8 cellular contexts compared by ENCODE assay signal in the genomic region with DNA sequence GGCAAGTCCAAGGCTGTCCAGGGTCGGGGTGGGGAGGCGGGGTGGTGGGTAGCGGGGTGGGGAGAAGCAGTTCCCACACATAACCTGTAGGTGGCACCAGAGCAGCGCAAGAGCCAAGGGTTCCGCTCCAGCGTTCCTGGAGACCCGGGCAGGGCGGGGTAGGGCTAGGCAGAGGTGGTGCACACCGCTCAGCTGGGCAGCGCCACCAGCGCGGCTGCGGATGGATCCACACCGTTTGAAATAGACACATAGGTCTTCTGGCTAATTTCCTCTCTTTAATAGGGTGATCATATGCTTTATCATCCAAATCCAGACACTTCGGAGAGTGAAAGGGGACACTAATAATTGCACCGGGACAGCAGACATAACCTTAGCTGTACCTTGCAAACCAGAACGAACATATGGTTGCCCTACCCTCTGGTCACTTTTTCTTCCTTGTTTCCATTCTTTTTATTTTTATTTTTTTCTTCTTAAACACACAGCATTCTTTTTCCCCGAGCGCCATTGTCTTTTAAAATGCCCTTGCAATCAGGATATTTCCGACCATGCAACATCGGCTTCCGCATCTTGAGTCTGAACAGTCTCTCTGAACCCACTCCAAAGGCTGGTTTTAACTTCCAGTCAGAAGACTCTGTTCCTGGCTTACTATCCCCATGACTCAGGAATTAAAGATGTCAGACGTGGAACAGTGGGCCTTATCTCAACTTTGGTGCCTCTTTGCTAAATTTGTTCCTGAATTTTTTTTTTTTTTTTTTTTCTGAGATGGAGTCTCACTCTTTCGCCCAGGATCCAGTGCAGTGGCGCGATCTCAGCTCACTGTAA. TPM values are rescaled to one million over a fixed set of nuclear protein-coding genes. Genes with fewer than 3 reads are reported as not detected.
DNase-seq lines count a peak whose midpoint lies in the region; ATAC-seq and TF ChIP-seq lines count a peak whose summit lies in the region.

No MANE protein-coding gene starts in this region.

- H3K9ac ChIP-seq in Karpas-422 (ENCODE audit: low read length) (no peak overlapping the region), neural cell (ENCODE audit: low read length) (no peak overlapping the region)

- H3K36me3 Mint-ChIP-seq in GM23338 (ENCODE audit: low read depth): 0 out of 3 replicates have a peak, but pooled peaks cover under 1% of the 10 kb centered on the region
- H3K36me3 Mint-ChIP-seq in stimulated activated naive CD8-positive, alpha-beta T cell treated with anti-CD3 and anti-CD28 coated beads, Interleukin-15, Interleukin-2, amounts not matched to agents 100 ng/mL and 50 ng/mL, for 24 hours (ENCODE audit: low read depth): no peaks in the 10 kb centered on the region

- no peaks in the 10 kb centered on the region for H3F3A ChIP-seq in GM23338 (replicated peaks; ENCODE audit: low read depth)
- no peaks in the 10 kb centered on the region for H3F3A ChIP-seq in neural cell (ENCODE audit: insufficient read depth, low read length, poor library complexity, severe bottlenecking)

- peak overlapping the region; percentile 61 for H3K4me3 Mint-ChIP-seq in GM23338
- H3K4me3 Mint-ChIP-seq in stimulated activated naive CD8-positive, alpha-beta T cell treated with anti-CD3 and anti-CD28 coated beads, Interleukin-15, Interleukin-2, amounts not matched to agents 100 ng/mL and 50 ng/mL, for 24 hours: peak overlapping the region; percentile 56

- TF ChIP-seq POLR2A in Peyer's patch (IDR thresholded peaks at IDR 0.05): no peak

- H3K27ac ChIP-seq in GM23338 (ENCODE audit: low read depth) (no peak overlapping the region), Karpas-422 (ENCODE audit: low read length) (no peak overlapping the region), Peyer's patch (no peak overlapping the region), neural cell (ENCODE audit: low read length) (no peak overlapping the region)

- H3K4me1 ChIP-seq in GM23338 (ENCODE audit: insufficient read depth) (peaks cover 14% of the 10 kb centered on the region; the same call in 1 of the 2 replicates), Karpas-422 (ENCODE audit: low read length) (peaks cover 7% of the 10 kb centered on the region), Peyer's patch (no peaks in the 10 kb centered on the region)

- peak overlapping the region; percentile 80 for H3K4me2 ChIP-seq in GM23338
- peak overlapping the region; percentile 59 for H3K4me2 ChIP-seq in Karpas-422 (ENCODE audit: low read depth, low read length, poor library complexity, severe bottlenecking)
- H3K4me2 ChIP-seq in neural cell (ENCODE audit: low read length): no peak overlapping the region

- H3K4me3 ChIP-seq in GM23338: peak overlapping the region; percentile 45
- no peak overlapping the region; the same call in 1 of the 2 replicates for H3K4me3 ChIP-seq in Karpas-422 (ENCODE audit: low read length)
- peak overlapping the region in 2 of 4 donors; percentile 27 to 32 for H3K4me3 ChIP-seq in Peyer's patch
- H3K4me3 ChIP-seq in neural cell (ENCODE audit: low read length): peak overlapping the region; percentile 52

- ATAC-seq in GM23338: peak; percentile 99

- no peaks in the 10 kb centered on the region for H3K9me3 ChIP-seq in Karpas-422 (ENCODE audit: low read length)
- H3K9me3 ChIP-seq in Peyer's patch: no peaks in the 10 kb centered on the region
- no peaks in the 10 kb centered on the region for H3K9me3 ChIP-seq in neural cell (ENCODE audit: low read length)

- peaks cover 19% of the 10 kb centered on the region for H3K27me3 Mint-ChIP-seq in GM23338 (ENCODE audit: insufficient read depth, low read depth, poor library complexity)
- H3K27me3 Mint-ChIP-seq in stimulated activated naive CD8-positive, alpha-beta T cell treated with anti-CD3 and anti-CD28 coated beads, Interleukin-15, Interleukin-2, amounts not matched to agents 100 ng/mL and 50 ng/mL, for 24 hours: peaks cover 8% of the 10 kb centered on the region

- TF ChIP-seq CTCF in GM23338 (conservative IDR thresholded peaks at IDR 0.05; ENCODE audit: low read depth in 2 of 2) (peak; percentile 45 to 90), Peyer's patch (IDR thresholded peaks at IDR 0.05) (peak; percentile 57 to 94 (median 75)), neural cell (IDR thresholded peaks at IDR 0.05; ENCODE audit: poor library complexity, severe bottlenecking) (peak; percentile 73)

- no peak for TF ChIP-seq EP300 in neural cell (conservative IDR thresholded peaks at IDR 0.05; ENCODE audit: poor library complexity, severe bottlenecking)

- DNase-seq in DMS79 (lab: John Stamatoyannopoulos, UW): peak; percentile 32
- DNase-seq in GM23338 (ENCODE audit: low spot score): peak; percentile 96
- peak; percentile 95 for DNase-seq in Karpas-422
- DNase-seq in Peyer's patch: peak; percentile 84 to 94 (median 88)
- DNase-seq in activated T-cell treated with anti-CD3 and anti-CD28 coated beads, Interleukin-2, amount 50 U/mL, for 48 hours: peak; percentile 91 to 92
- peak; percentile 68 for DNase-seq in fibroblast of peridontal ligament (ENCODE audit: extremely low read depth)

- no peaks in the 10 kb centered on the region for H3K36me3 ChIP-seq in GM23338 (ENCODE audit: insufficient read depth)
- no peaks in the 10 kb centered on the region for H3K36me3 ChIP-seq in Karpas-422 (ENCODE audit: insufficient read depth, low read length)
- H3K36me3 ChIP-seq in Peyer's patch: no peaks in the 10 kb centered on the region
- H3K36me3 ChIP-seq in neural cell (ENCODE audit: insufficient read depth, low read length): no peaks in the 10 kb centered on the region

- H3K27ac Mint-ChIP-seq in GM23338: no peak overlapping the region
- H3K27ac Mint-ChIP-seq in stimulated activated naive CD8-positive, alpha-beta T cell treated with anti-CD3 and anti-CD28 coated beads, Interleukin-15, Interleukin-2, amounts not matched to agents 100 ng/mL and 50 ng/mL, for 24 hours: no peak overlapping the region

- H2AFZ ChIP-seq in GM23338 (peak overlapping the region; percentile 15; the same call in 1 of the 2 replicates), Karpas-422 (ENCODE audit: low read length) (no peak overlapping the region; the same call in 1 of the 2 replicates), neural cell (ENCODE audit: low read depth, low read length) (no peak overlapping the region)

- no peaks in the 10 kb centered on the region for H3K9me2 ChIP-seq in GM23338 (ENCODE audit: insufficient read depth)
- no peaks in the 10 kb centered on the region for H3K9me2 ChIP-seq in Karpas-422 (replicated peaks; ENCODE audit: insufficient read depth, low read length)
- H3K9me2 ChIP-seq in neural cell (ENCODE audit: insufficient read depth, low read length): no peaks in the 10 kb centered on the region

- H3K79me2 ChIP-seq in GM23338 (replicated peaks; ENCODE audit: insufficient read depth): no peaks in the 10 kb centered on the region
- H3K79me2 ChIP-seq in Karpas-422 (ENCODE audit: low read length): no peaks in the 10 kb centered on the region
- H3K79me2 ChIP-seq in neural cell (replicated peaks; ENCODE audit: insufficient read depth, low read length): no peaks in the 10 kb centered on the region

- TF ChIP-seq RAD21 in neural cell (conservative IDR thresholded peaks at IDR 0.05): peak; percentile 79

- H3K4me1 Mint-ChIP-seq in GM23338: peaks cover 18% of the 10 kb centered on the region
- H3K4me1 Mint-ChIP-seq in stimulated activated naive CD8-positive, alpha-beta T cell treated with anti-CD3 and anti-CD28 coated beads, Interleukin-15, Interleukin-2, amounts not matched to agents 100 ng/mL and 50 ng/mL, for 24 hours (ENCODE audit: low read depth): peaks cover 5% of the 10 kb centered on the region

- H3K27me3 ChIP-seq in GM23338 (ENCODE audit: insufficient read depth): no peaks in the 10 kb centered on the region
- H3K27me3 ChIP-seq in Karpas-422 (ENCODE audit: low read length): no peaks in the 10 kb centered on the region
- H3K27me3 ChIP-seq in Peyer's patch: no peaks in the 10 kb centered on the region
- no peaks in the 10 kb centered on the region for H3K27me3 ChIP-seq in neural cell (ENCODE audit: insufficient read depth, low read depth, low read length)

- H4K20me1 ChIP-seq in GM23338 (replicated peaks; ENCODE audit: insufficient read depth) (no peaks in the 10 kb centered on the region), Karpas-422 (ENCODE audit: insufficient read depth, low read depth, low read length) (no peaks in the 10 kb centered on the region), neural cell (ENCODE audit: insufficient read depth) (no peaks in the 10 kb centered on the region)

- H3K9me3 Mint-ChIP-seq in GM23338: peaks cover 2% of the 10 kb centered on the region; the same call in 1 of the 3 replicates
- no peaks in the 10 kb centered on the region for H3K9me3 Mint-ChIP-seq in stimulated activated naive CD8-positive, alpha-beta T cell treated with anti-CD3 and anti-CD28 coated beads, Interleukin-15, Interleukin-2, amounts not matched to agents 100 ng/mL and 50 ng/mL, for 24 hours

TF ChIP-seq in GM23338, 12 proteins besides CTCF, POLR2A, EP300 and RAD21:
- no peak for TF ChIP-seq EZH2phosphoT487 (IDR thresholded peaks at IDR 0.05; ENCODE audit: unreplicated experiment)

TF ChIP-seq in neural cell, 6 proteins besides CTCF, POLR2A, EP300 and RAD21 (continues in another document):
- peak; percentile 71 for TF ChIP-seq SMC3 (conservative IDR thresholded peaks at IDR 0.05; ENCODE audit: poor library complexity)
- TF ChIP-seq MXI1 (conservative IDR thresholded peaks at IDR 0.05; ENCODE audit: poor library complexity, severe bottlenecking): no peak

RNA-seq across cellular contexts. Expression of a gene that starts 12.5 kb away (rescaled TPM):
- 63.9 and 93.0 TPM in 2 replicates for total RNA-seq in GM23338 (2014; rRNA removed; shearing (Covaris generic))
- polyA plus RNA-seq in GM23338 (2016; fragmentation: Nextera tagmentation; extraction: Ambion mirVana) (42.7 and 45.8 TPM in 2 replicates), neural cell (29.9 and 55.6 TPM in 2 replicates)
- 21.8 and 27.2 TPM in 2 replicates for total RNA-seq in Karpas-422 (2014; rRNA removed; shearing (Covaris generic); ENCODE audit: low replicate concordance)
- total RNA-seq in Peyer's patch: 10 to 100 TPM in 2 of 4 donors, 1 to 10 TPM in 2; 4.4 to 22.3 (median 10.2) TPM
- 77.4 and 83.8 TPM in 2 replicates for polyA minus RNA-seq in neural cell

Comparison
In these comparisons a context has a peak if more than half of its experiments do, and no peak if none do; other contexts are left out.
1. DNase-seq: peak in every context shown above with its lines; median percentile 96 in GM23338; 95 in Karpas-422; 92 in activated T-cell treated with anti-CD3 and anti-CD28 coated beads, Interleukin-2, amount 50 U/mL, for 48 hours; 88 in Peyer's patch; 68 in fibroblast of peridontal ligament; 32 in DMS79.